In genomic region chr12:124837958-124838803, GRCh38 we compare ENCODE assay signal across 8 cellular contexts. TPM values are rescaled to one million over a fixed set of nuclear protein-coding genes. Genes with fewer than 3 reads are reported as not detected.
DNase-seq lines count a peak whose midpoint lies in the region; ATAC-seq and TF ChIP-seq lines count a peak whose summit lies in the region.

No MANE protein-coding gene starts in this region.

- no peak overlapping the region for H3K27ac ChIP-seq in mammary epithelial cell (ENCODE audit: insufficient read depth, low read depth, low read length)
- peak overlapping the region in 1 of 2 donors; percentile 15 for H3K27ac ChIP-seq in left lung

- 0 out of 2 replicates have a peak overlapping the region, but pooled peaks have one; percentile 8 for H3K4me3 ChIP-seq in BE2C (ENCODE audit: low read depth, low read length)
- no peak overlapping the region for H3K4me3 ChIP-seq in mammary epithelial cell (replicated peaks in 1 of 3; ENCODE audit: insufficient read depth in 1 of 3, low read depth in 2 of 3, low read length in 3 of 3)
- no peak overlapping the region for H3K4me3 ChIP-seq in left lung

- no TSS peak for BruUV-seq in mammary epithelial cell (replicated peaks; lab: Mats Ljungman, UMichigan)

- no peaks in the 10 kb centered on the region for H3K9me3 ChIP-seq in BE2C
- no peaks in the 10 kb centered on the region for H3K9me3 ChIP-seq in mammary epithelial cell (replicated peaks; ENCODE audit: insufficient read depth, low read length)
- H3K9me3 ChIP-seq in left lung: no peaks in the 10 kb centered on the region

- H3K9ac ChIP-seq in mammary epithelial cell (ENCODE audit: insufficient read depth, low read length): no peak overlapping the region

- peaks cover 78% of the 10 kb centered on the region for H3K79me2 ChIP-seq in mammary epithelial cell (ENCODE audit: insufficient read depth, low read length)

- H3K4me1 ChIP-seq in BE2C (peaks cover 26% of the 10 kb centered on the region), mammary epithelial cell (ENCODE audit: insufficient read depth, low read length) (peaks cover 19% of the 10 kb centered on the region), left lung (peaks cover 3 to 18% of the 10 kb centered on the region in 2 donors)

- H2AFZ ChIP-seq in mammary epithelial cell (ENCODE audit: low read depth, low read length): no peak overlapping the region

- intact Hi-C loops in mammary epithelial cell (cut with micrococcal nuclease): loop anchor here (1.0 kb wide), 1 partner anchor 9 kb away; no protein-coding TSS in a partner anchor
- intact Hi-C loops in left lung (cut with DNase I): no loop called here

- dilution Hi-C loops in mammary epithelial cell (cut with HindIII; ENCODE audit: low sequenced_read_pairs): no loop called here

- H3K27me3 ChIP-seq in BE2C (no peaks in the 10 kb centered on the region), mammary epithelial cell (ENCODE audit: insufficient read depth, low read length) (no peaks in the 10 kb centered on the region), left lung (no peaks in the 10 kb centered on the region)

- DNase-seq in BE2C (peak; percentile 96), NCI-H2107 treated with DMSO at 0.1 percent for 48 hours (lab: John Stamatoyannopoulos, UW; ENCODE audit: unreplicated experiment) (peak; percentile 59), mammary epithelial cell (peak; percentile 98), left lung (peak; percentile 64 to 66), ureter (ENCODE audit: low spot score) (peak; percentile 85), NCI-H524 (lab: John Stamatoyannopoulos, UW) (no peak), NCI-H510A (lab: John Stamatoyannopoulos, UW) (no peak)
- no peak for DNase-seq in activated effector memory CD4-positive, alpha-beta T cell treated with Interleukin-2 at 50 U/mL for 16 hours

- WGBS in mammary epithelial cell (ENCODE audit: low coverage, missing lambda C conversion rate): 30% methylated on average over 12 of the region's 16 CpGs

- TF ChIP-seq CTCF in BE2C (IDR thresholded peaks at IDR 0.05; ENCODE audit: low read depth, low read length) (no peak), mammary epithelial cell (conservative IDR thresholded peaks at IDR 0.05 in 1 of 2, IDR thresholded peaks at IDR 0.05 in 1 of 2; ENCODE audit: extremely low read depth in 1 of 2, insufficient read depth in 1 of 2, low read depth in 1 of 2, low read length in 2 of 2) (no peak), left lung (IDR thresholded peaks at IDR 0.05) (no peak)

- peaks cover 3% of the 10 kb centered on the region for H4K20me1 ChIP-seq in mammary epithelial cell (ENCODE audit: insufficient read depth, low read length)

- peak; percentile 68 for ATAC-seq in left lung

- in situ Hi-C loops in mammary epithelial cell (cut with MboI; ENCODE audit: low sequenced_read_pairs in 2 of 2): no loop called here

- H3K36me3 ChIP-seq in BE2C: peaks cover 21% of the 10 kb centered on the region
- H3K36me3 ChIP-seq in mammary epithelial cell (ENCODE audit: insufficient read depth, low read length): peaks cover 3% of the 10 kb centered on the region
- no peaks in the 10 kb centered on the region for H3K36me3 ChIP-seq in left lung

- peak overlapping the region; percentile 10 for H3K4me2 ChIP-seq in mammary epithelial cell (ENCODE audit: insufficient read depth, low read depth, low read length)

- CTCF ChIA-PET in mammary epithelial cell (lab: Charles Lee; ENCODE audit: low non-redundant PET): no interaction called here

RNA-seq across cellular contexts. Expression of gene SCARB1, which starts 25.5 kb away (rescaled TPM):
- 107 TPM for polyA plus RNA-seq in BE2C (2012; ENCODE audit: insufficient read depth, insufficient read length, low read depth)
- total RNA-seq in mammary epithelial cell (10 to 100 TPM; 44.8 to 60.9 TPM), left lung (10 to 100 TPM; 23.5 to 36.5 TPM), ureter (20.8 TPM)
- 122 TPM for polyA plus RNA-seq in mammary epithelial cell
- 117 TPM for polyA minus RNA-seq in mammary epithelial cell

Comparison
In these comparisons a context has a peak if more than half of its experiments do, and no peak if none do; other contexts are left out.
1. DNase-seq: peak in BE2C (single experiment), NCI-H2107 treated with DMSO at 0.1 percent for 48 hours (single experiment), mammary epithelial cell (single experiment), left lung (2 of 2) and ureter (single experiment); none in activated effector memory CD4-positive, alpha-beta T cell treated with Interleukin-2 at 50 U/mL for 16 hours (single experiment), NCI-H524 (0 of 2) and NCI-H510A (single experiment).